Comparison of ENCODE assay signal across 30 cellular contexts in the genomic region with DNA sequence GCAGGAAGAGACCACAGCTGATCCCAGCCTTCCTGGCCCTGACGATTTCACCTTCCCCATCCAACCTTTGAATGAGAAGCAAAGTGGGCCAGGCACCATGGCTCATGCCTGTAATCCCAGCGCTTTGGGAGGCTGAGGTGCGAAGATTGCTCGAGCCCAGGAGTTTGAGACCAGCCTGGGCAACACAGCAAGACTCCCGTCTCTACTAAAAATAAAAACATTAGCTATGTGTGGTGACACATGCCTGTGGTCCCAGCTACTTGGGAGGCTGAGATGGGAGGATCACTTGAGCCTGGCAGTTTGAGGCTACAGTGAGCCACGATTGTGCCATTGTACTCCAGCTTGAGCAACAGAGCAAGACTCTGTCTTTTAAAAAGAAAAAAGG.
"Had no signal": no experiment of that assay in that cellular context is flagged by ENCODE, and none has a peak within 500 bp of the region (broad histone marks: within the 10 kb centered on the region; RNA-seq: fewer than 3 reads in every experiment).

No MANE protein-coding gene starts in this region.

- H3K9ac ChIP-seq: parathyroid adenoma had no signal

- DNase-seq: activated CD4-positive, alpha-beta T cell treated with anti-CD3 and anti-CD28 coated beads for 48 hours; activated CD4-positive, alpha-beta T cell treated with anti-CD3 and anti-CD28 coated beads, Interleukin-2, amount 50 U/mL, for 48 hours; activated CD8-positive, alpha-beta memory T cell treated with anti-CD3 and anti-CD28 coated beads, Interleukin-2, amount 50 U/mL, for 4 hours; activated gamma-delta T cell; activated naive CD4-positive, alpha-beta T cell treated with anti-CD3 and anti-CD28 coated beads, Interleukin-2, amount 10 ng/mL, durations not matched to agents 7 days and 5 days; activated naive CD8-positive, alpha-beta T cell treated with anti-CD3 and anti-CD28 coated beads, Interleukin-2, amount 10 ng/mL, durations not matched to agents 7 days and 5 days; activated T-cell treated with anti-CD3 and anti-CD28 coated beads, Interleukin-2, amount 50 U/mL, for 24 hours; cerebellar nuclear complex; colonic mucosa; effector CD8-positive, alpha-beta T cell; glutamatergic neuron; islet precursor cell; midbrain; naive thymus-derived CD4-positive, alpha-beta T cell; occipital lobe; spleen; stimulated activated CD4-positive, alpha-beta T cell treated with anti-CD3 and anti-CD28 coated beads, Interleukin-2, amount 100 ng/mL, for 48 hours; stimulated activated naive CD8-positive, alpha-beta T cell treated with anti-CD3 and anti-CD28 coated beads, Interleukin-15, Interleukin-2, amounts not matched to agents 100 U/mL and 50 U/mL, for 24 hours; testis; transverse colon had no signal

- H3K4me3 ChIP-seq: ascending aorta, cardiac muscle cell, colonic mucosa, right atrium auricular region, testis, transverse colon had no signal

- H3K79me2 ChIP-seq: parathyroid adenoma had no signal

- H3K36me3 ChIP-seq: ascending aorta, cardiac muscle cell, colonic mucosa, right atrium auricular region, spleen, transverse colon had no signal

- FAIRE-seq: endometrium, frontal cortex, TTC549 had no signal

- ATAC-seq: activated CD4-positive, CD25-positive, alpha-beta regulatory T cell treated with anti-CD3 and anti-CD28 coated beads, Interleukin-2, amount 50 U/mL, for 24 hours; naive thymus-derived CD4-positive, alpha-beta T cell; stimulated activated naive CD8-positive, alpha-beta T cell treated with anti-CD3 and anti-CD28 coated beads, Interleukin-15, Interleukin-2, amounts not matched to agents 100 U/mL and 50 U/mL, for 24 hours had no signal

- H3K27ac ChIP-seq: ascending aorta, cardiac muscle cell, colonic mucosa, epithelial cell of prostate, parathyroid adenoma, testis, VCaP had no signal

- H3K27me3 ChIP-seq: ascending aorta, cardiac muscle cell, colonic mucosa, right atrium auricular region, testis, transverse colon had no signal

- H3K9me3 ChIP-seq: ascending aorta, colonic mucosa, right atrium auricular region, spleen, testis, transverse colon had no signal

- H2AFZ ChIP-seq: parathyroid adenoma had no signal
